ENCODE assay signal across 11 cellular contexts in genomic region chr1:215888159-215888558, GRCh38.
DNase-seq lines count a peak whose midpoint lies in the region; ATAC-seq and TF ChIP-seq lines count a peak whose summit lies in the region.
"Had no signal": no experiment of that assay in that cellular context is flagged by ENCODE, and none has a peak within 500 bp of the region (broad histone marks: within the 10 kb centered on the region; RNA-seq: fewer than 3 reads in every experiment).

No MANE protein-coding gene starts in this region.

- DNase-seq in NCI-H82 (lab: John Stamatoyannopoulos, UW), result peak; percentile 15
- no peak for DNase-seq in NCI-H82 treated with DMSO at 0.1 percent for 48 hours (lab: John Stamatoyannopoulos, UW; ENCODE audit: unreplicated experiment)
- peak; percentile 10 for DNase-seq in M059J (ENCODE audit: low read depth)
- no peak for DNase-seq in astrocyte of the cerebellum (ENCODE audit: low read depth)
- peak; percentile 14 to 27 for DNase-seq in thyroid gland
- DNase-seq in activated CD4-positive, alpha-beta T cell treated with anti-CD3 and anti-CD28 coated beads, Interleukin-2, amount 50 U/mL, for 4 hours, result no peak
- no peak for DNase-seq in stimulated activated CD4-positive, alpha-beta T cell treated with anti-CD3 and anti-CD28 coated beads, Interleukin-4, amount 100 ng/mL, for 1 hour
- DNase-seq: activated B cell treated with CpG ODN at 0.5 μM for 24 hours; NCI-H1417 treated with DMSO at 0.1 percent for 48 hours; NK-92 treated with Interleukin-12 subunit alpha and Interleukin-12 subunit beta, amount 100 ng/mL, for 24 hours had no signal

- no peaks in the 10 kb centered on the region for H3K27me3 ChIP-seq in thyroid gland

- no peak overlapping the region for H3K27ac ChIP-seq in thyroid gland

- in situ Hi-C loops in astrocyte of the cerebellum (cut with HindIII; ENCODE audit: low sequenced_read_pairs), result no loop called here

- intact Hi-C loops in thyroid gland (cut with DNase I), result no loop called here

- H3K4me3 ChIP-seq in astrocyte of the cerebellum (ENCODE audit: low read depth, low read length), result no peak overlapping the region
- H3K4me3 ChIP-seq in thyroid gland (replicated peaks in 1 of 3), result no peak overlapping the region

- no peaks in the 10 kb centered on the region for H3K9me3 ChIP-seq in thyroid gland

- TF ChIP-seq POLR2A in thyroid gland (IDR thresholded peaks at IDR 0.05), result no peak

- no peak for ATAC-seq in GM21515 (IDR thresholded peaks at IDR 0.05; ENCODE audit: unreplicated experiment)

- H3K36me3 ChIP-seq in thyroid gland, result no peaks in the 10 kb centered on the region

- WGBS in thyroid gland, 2 donors, result 24 to 43% methylated on average over 6 of the region's 6 CpGs

- peaks cover 10 to 11% of the 10 kb centered on the region in 2 donors for H3K4me1 ChIP-seq in thyroid gland

- peak; percentile 22 for TF ChIP-seq CTCF in astrocyte of the cerebellum (IDR thresholded peaks at IDR 0.05; ENCODE audit: low read depth, low read length, missing control alignments)
- TF ChIP-seq CTCF in thyroid gland (IDR thresholded peaks at IDR 0.05), result peak in 2 of 6 experiments; percentile 20 to 34

Comparison
In these comparisons a context has a peak if more than half of its experiments do, and no peak if none do; other contexts are left out.
1. DNase-seq: peak in NCI-H82 (single experiment), M059J (single experiment) and thyroid gland (2 of 2); none in NCI-H82 treated with DMSO at 0.1 percent for 48 hours (single experiment), astrocyte of the cerebellum (single experiment), activated CD4-positive, alpha-beta T cell treated with anti-CD3 and anti-CD28 coated beads, Interleukin-2, amount 50 U/mL, for 4 hours (0 of 2) and stimulated activated CD4-positive, alpha-beta T cell treated with anti-CD3 and anti-CD28 coated beads, Interleukin-4, amount 100 ng/mL, for 1 hour (single experiment).